ENCODE assay signal across 18 cellular contexts in genomic region chr21:43005635-43006034, GRCh38.
"Had no signal": no experiment of that assay in that cellular context is flagged by ENCODE, and none has a peak within 500 bp of the region (broad histone marks: within the 10 kb centered on the region; RNA-seq: fewer than 3 reads in every experiment).

No MANE protein-coding gene starts in this region.

- H3K4me3 Mint-ChIP-seq: activated T-helper 17 cell treated with anti-CD3 and anti-CD28 coated beads, Interleukin-2, amount 50 U/mL, for 72 hours; naive B cell; stimulated activated naive CD8-positive, alpha-beta T cell treated with anti-CD3 and anti-CD28 coated beads, Interleukin-15, Interleukin-2, amounts not matched to agents 100 ng/mL and 50 ng/mL, for 24 hours had no signal

- H3K36me3 ChIP-seq: prostate gland had no signal

- H3K4me1 Mint-ChIP-seq: activated T-helper 17 cell treated with anti-CD3 and anti-CD28 coated beads, Interleukin-2, amount 50 U/mL, for 72 hours had no signal

- H3K9me3 Mint-ChIP-seq: activated T-helper 17 cell treated with anti-CD3 and anti-CD28 coated beads, Interleukin-2, amount 50 U/mL, for 72 hours; stimulated activated naive CD8-positive, alpha-beta T cell treated with anti-CD3 and anti-CD28 coated beads, Interleukin-15, Interleukin-2, amounts not matched to agents 100 ng/mL and 50 ng/mL, for 24 hours had no signal

- H3K4me1 ChIP-seq: upper lobe of left lung had no signal

- H3K4me3 ChIP-seq: heart left ventricle, lower lobe of right lung, prostate gland, upper lobe of left lung had no signal

- H3K27me3 ChIP-seq: heart left ventricle, upper lobe of left lung had no signal

- H3K27me3 Mint-ChIP-seq: activated T-helper 17 cell treated with anti-CD3 and anti-CD28 coated beads, Interleukin-2, amount 50 U/mL, for 72 hours; naive B cell; stimulated activated naive CD8-positive, alpha-beta T cell treated with anti-CD3 and anti-CD28 coated beads, Interleukin-15, Interleukin-2, amounts not matched to agents 100 ng/mL and 50 ng/mL, for 24 hours had no signal

- DNase-seq: activated CD4-positive, alpha-beta T cell treated with anti-CD3 and anti-CD28 coated beads, Interleukin-2, amount 50 U/mL, for 4 hours; activated naive CD4-positive, alpha-beta T cell treated with Interleukin-2 at 50 U/mL for 16 hours; anterior cingulate cortex; effector memory CD4-positive, alpha-beta T cell; heart left ventricle; lower lobe of right lung; naive B cell; right cardiac atrium; small intestine; stimulated activated CD4-positive, alpha-beta T cell treated with anti-CD3 and anti-CD28 coated beads, Interleukin-4, amount 100 ng/mL, for 4 hours; stimulated activated CD8-positive, alpha-beta memory T cell treated with anti-CD3 and anti-CD28 coated beads, Interleukin-4, amount 100 ng/mL, for 48 hours; upper lobe of left lung had no signal

- ATAC-seq: activated CD4-positive, CD25-positive, alpha-beta regulatory T cell treated with anti-CD3 and anti-CD28 coated beads, Interleukin-2, amount 50 U/mL, for 24 hours; activated T-helper 17 cell treated with anti-CD3 and anti-CD28 coated beads, Interleukin-2, amount 50 U/mL, for 72 hours; lower lobe of right lung; right cardiac atrium had no signal

- H3K9me3 ChIP-seq: heart left ventricle, lower lobe of right lung, prostate gland, upper lobe of left lung had no signal

- H3K27ac Mint-ChIP-seq: activated T-helper 17 cell treated with anti-CD3 and anti-CD28 coated beads, Interleukin-2, amount 50 U/mL, for 72 hours; stimulated activated naive CD8-positive, alpha-beta T cell treated with anti-CD3 and anti-CD28 coated beads, Interleukin-15, Interleukin-2, amounts not matched to agents 100 ng/mL and 50 ng/mL, for 24 hours had no signal

- FAIRE-seq: frontal cortex, small intestine had no signal

- H3K27ac ChIP-seq: epithelial cell of prostate, heart left ventricle, lower lobe of right lung, upper lobe of left lung had no signal
